In genomic region chr2:16330012-16330411, GRCh38 we compare ENCODE assay signal across 1 cellular context.
TF ChIP-seq lines count a peak whose summit lies in the region.

No MANE protein-coding gene starts in this region.

TF ChIP-seq in H1, 55 proteins besides CTCF, POLR2A, EP300 and RAD21:
- TF ChIP-seq CREB1 (IDR thresholded peaks at IDR 0.05) (no peak), TBP (IDR thresholded peaks at IDR 0.05; ENCODE audit: low read depth, low read length) (no peak), FOSL1 (IDR thresholded peaks at IDR 0.05; ENCODE audit: insufficient read depth, low read depth, low read length) (no peak), MAX (IDR thresholded peaks at IDR 0.05) (no peak), ASH2L (IDR thresholded peaks at IDR 0.05; ENCODE audit: low read length) (no peak), SUZ12 (IDR thresholded peaks at IDR 0.05; ENCODE audit: low read length) (no peak), YY1 (IDR thresholded peaks at IDR 0.05; ENCODE audit: low read depth, low read length) (no peak), RXRA (IDR thresholded peaks at IDR 0.05; ENCODE audit: insufficient read depth, low read depth, low read length) (no peak), CHD7 (IDR thresholded peaks at IDR 0.05; ENCODE audit: insufficient replicate concordance, low read length) (no peak), JUND (IDR thresholded peaks at IDR 0.05; ENCODE audit: low read length) (no peak), JUN (IDR thresholded peaks at IDR 0.05; ENCODE audit: low read depth, low read length) (no peak), TCF12 (IDR thresholded peaks at IDR 0.05; ENCODE audit: low read depth, low read length) (no peak), NANOG (IDR thresholded peaks at IDR 0.05; ENCODE audit: insufficient read depth, low read depth, low read length, poor library complexity, severe bottlenecking) (no peak), CBX5 (IDR thresholded peaks at IDR 0.05; ENCODE audit: low read depth, low read length) (no peak), EZH2 (IDR thresholded peaks at IDR 0.05; ENCODE audit: low read depth, low read length, severe bottlenecking) (no peak), RFX5 (IDR thresholded peaks at IDR 0.05; ENCODE audit: borderline replicate concordance, low read depth, low read length) (no peak), RBBP5 (IDR thresholded peaks at IDR 0.05; ENCODE audit: borderline replicate concordance, low read depth, low read length) (no peak)
